ENCODE assay signal across 16 cellular contexts in genomic region chr1:159023723-159024122, GRCh38. TPM values are rescaled to one million over a fixed set of nuclear protein-coding genes. Genes with fewer than 3 reads are reported as not detected.
"Had no signal": no experiment of that assay in that cellular context is flagged by ENCODE, and none has a peak within 500 bp of the region (broad histone marks: within the 10 kb centered on the region; RNA-seq: fewer than 3 reads in every experiment).

No MANE protein-coding gene starts in this region.

- DNase-seq: activated CD4-positive, alpha-beta T cell treated with anti-CD3 and anti-CD28 coated beads, Interleukin-2, amount 50 U/mL, for 4 hours; activated naive CD4-positive, alpha-beta T cell treated with anti-CD3 and anti-CD28 coated beads for 36 hours; activated T-cell treated with anti-CD3 and anti-CD28 coated beads, Interleukin-2, amount 50 U/mL, for 48 hours; adrenal gland; caudate nucleus; effector CD8-positive, alpha-beta T cell; hippocampal formation; left colon; mammary epithelial cell; pancreas; SK-N-SH; stimulated activated CD4-positive, alpha-beta T cell treated with anti-CD3 and anti-CD28 coated beads, Interleukin-12 subunit alpha, Interleukin-12 subunit beta, amount 100 ng/mL, for 4 hours; stimulated activated CD8-positive, alpha-beta memory T cell treated with anti-CD3 and anti-CD28 coated beads, Interleukin-4, amount 100 ng/mL, for 48 hours had no signal

- H3K27me3 ChIP-seq: adrenal gland, pancreas had no signal

- H3K36me3 ChIP-seq: pancreas had no signal

- H3K4me1 ChIP-seq: pancreas had no signal

- H3K9ac ChIP-seq: SK-N-SH had no signal

- H3K27ac ChIP-seq: adrenal gland, coronary artery, pancreas had no signal

- H3K4me3 ChIP-seq: adrenal gland, coronary artery, pancreas had no signal

- H3K27ac Mint-ChIP-seq: activated naive CD4-positive, alpha-beta T cell treated with anti-CD3 and anti-CD28 coated beads for 36 hours had no signal

- H3K9me3 ChIP-seq: adrenal gland, pancreas, SK-N-SH had no signal

- H3K4me1 Mint-ChIP-seq: neural crest cell had no signal

- ATAC-seq: left colon, pancreas had no signal

- H3K4me3 Mint-ChIP-seq: activated naive CD4-positive, alpha-beta T cell treated with anti-CD3 and anti-CD28 coated beads for 36 hours; neural crest cell had no signal

RNA-seq across cellular contexts. Expression of gene AIM2, which starts 52.8 kb away (rescaled TPM):
- total RNA-seq: epithelial cell of proximal tubule had no signal
